14 cellular contexts compared by ENCODE assay signal in the genomic region with DNA sequence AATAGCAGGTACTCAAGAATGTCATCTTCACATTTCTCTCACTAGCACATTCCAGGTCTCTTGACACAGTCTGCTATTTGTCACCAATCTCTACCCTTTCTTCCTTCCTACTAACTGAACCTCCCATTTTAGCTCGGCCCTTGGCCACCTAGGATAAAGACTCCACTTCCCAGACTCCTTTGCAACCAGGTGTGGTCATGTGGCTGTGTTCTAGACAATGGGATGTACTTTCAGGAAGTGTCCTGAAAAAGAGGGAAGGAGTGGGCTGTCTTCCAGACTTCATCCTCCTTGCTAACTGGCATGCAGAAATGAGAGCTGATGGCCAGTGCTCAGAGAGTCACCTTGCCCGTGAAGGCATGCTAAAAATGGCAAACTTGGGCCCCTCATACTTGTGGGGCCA.
DNase-seq lines count a peak whose midpoint lies in the region; ATAC-seq and TF ChIP-seq lines count a peak whose summit lies in the region.
"Had no signal": no experiment of that assay in that cellular context is flagged by ENCODE, and none has a peak within 500 bp of the region (broad histone marks: within the 10 kb centered on the region; RNA-seq: fewer than 3 reads in every experiment).

No MANE protein-coding gene starts in this region.

- CTCF ChIA-PET in OCI-LY7 (lab: Charles Lee; ENCODE audit: unreplicated experiment): no interaction called here

- POLR2A ChIA-PET in OCI-LY7 (lab: Charles Lee): no interaction called here

- H3K9me3 ChIP-seq in OCI-LY7 (ENCODE audit: low read length) (no peaks in the 10 kb centered on the region), MG63 (no peaks in the 10 kb centered on the region)
- H3K9me3 ChIP-seq: Peyer's patch had no signal

- no peaks in the 10 kb centered on the region for H3K79me2 ChIP-seq in OCI-LY7 (ENCODE audit: insufficient read depth, low read depth, low read length)

- BruUV-seq in OCI-LY7 (replicated peaks; lab: Mats Ljungman, UMichigan): no TSS peak

- peak; percentile 0 for DNase-seq in NCI-H2227 (lab: John Stamatoyannopoulos, UW; ENCODE audit: unreplicated experiment)
- DNase-seq in NCI-H2227 treated with DMSO at 0.1 percent for 48 hours (lab: John Stamatoyannopoulos, UW): no peak
- DNase-seq in OCI-LY7 (ENCODE audit: low spot score): no peak
- DNase-seq in iPS DF 4.7 (ENCODE audit: extremely low read depth, low spot score): peak; percentile 11
- DNase-seq in MG63: no peak
- DNase-seq in GM20000 (ENCODE audit: low spot score): no peak
- no peak for DNase-seq in GM19238 (ENCODE audit: insufficient read length, low spot score)
- DNase-seq: NCI-H1105 treated with DMSO at 0.1 percent for 48 hours, NCI-H1694, NCI-H2081 treated with DMSO at 0.1 percent for 48 hours, NCI-H524, Peyer's patch had no signal

- H3K4me3 ChIP-seq in OCI-LY7 (ENCODE audit: low read depth, low read length, poor library complexity, severe bottlenecking): no peak overlapping the region
- no peak overlapping the region for H3K4me3 ChIP-seq in MG63
- H3K4me3 ChIP-seq: Peyer's patch had no signal

- no peaks in the 10 kb centered on the region for H3K27me3 ChIP-seq in MG63
- H3K27me3 ChIP-seq: Peyer's patch had no signal

- TF ChIP-seq CTCF in OCI-LY7 (conservative IDR thresholded peaks at IDR 0.05; ENCODE audit: low read length) (no peak), GM20000 (IDR thresholded peaks at IDR 0.05; ENCODE audit: extremely low read depth, missing control alignments) (no peak)

- H3K36me3 ChIP-seq in OCI-LY7 (ENCODE audit: insufficient read depth, low read length) (no peaks in the 10 kb centered on the region), MG63 (no peaks in the 10 kb centered on the region)
- H3K36me3 ChIP-seq: Peyer's patch had no signal

- H3K4me2 ChIP-seq in OCI-LY7 (ENCODE audit: low read length): 0 out of 2 replicates have a peak overlapping the region, but pooled peaks have one; percentile 8

- intact Hi-C loops in OCI-LY7 (cut with micrococcal nuclease; ENCODE audit: unreplicated experiment): no loop called here

- H3K4me1 ChIP-seq in OCI-LY7 (ENCODE audit: insufficient read depth, low read length, poor library complexity, severe bottlenecking): no peaks in the 10 kb centered on the region
- H3K4me1 ChIP-seq: Peyer's patch had no signal

- no peaks in the 10 kb centered on the region for H3K9me2 ChIP-seq in OCI-LY7 (ENCODE audit: insufficient read depth, low read length)

- ATAC-seq in GM19351 (IDR thresholded peaks at IDR 0.05; ENCODE audit: unreplicated experiment): no peak
- ATAC-seq: Right ventricle myocardium inferior had no signal

- H2AFZ ChIP-seq in OCI-LY7 (ENCODE audit: low read length): peak overlapping the region; percentile 29

- no peaks in the 10 kb centered on the region for H4K20me1 ChIP-seq in OCI-LY7 (ENCODE audit: insufficient read depth, low read length)

- no peak overlapping the region for H3K27ac ChIP-seq in OCI-LY7 (ENCODE audit: low read depth, low read length, poor library complexity, severe bottlenecking)
- H3K27ac ChIP-seq: Peyer's patch had no signal

Comparison
In these comparisons a context has a peak if more than half of its experiments do, and no peak if none do; other contexts are left out.
1. DNase-seq: peak in NCI-H2227 (single experiment) and iPS DF 4.7 (single experiment); none in NCI-H2227 treated with DMSO at 0.1 percent for 48 hours (single experiment), OCI-LY7 (single experiment), MG63 (single experiment), GM20000 (single experiment) and GM19238 (single experiment).